Comparison of ENCODE assay signal across 26 cellular contexts in genomic region chr10:127888526-127889312, GRCh38. TPM values are rescaled to one million over a fixed set of nuclear protein-coding genes. Genes with fewer than 3 reads are reported as not detected.
DNase-seq lines count a peak whose midpoint lies in the region; ATAC-seq, FAIRE-seq and TF ChIP-seq lines count a peak whose summit lies in the region.
"Had no signal": no experiment of that assay in that cellular context is flagged by ENCODE, and none has a peak within 500 bp of the region (broad histone marks: within the 10 kb centered on the region; RNA-seq: fewer than 3 reads in every experiment).

No MANE protein-coding gene starts in this region.

- TF ChIP-seq CTCF in GM23338 (conservative IDR thresholded peaks at IDR 0.05; ENCODE audit: low read depth in 2 of 2) (no peak), RWPE1 (conservative IDR thresholded peaks at IDR 0.05; ENCODE audit: low read depth) (no peak), hepatocyte (IDR thresholded peaks at IDR 0.05; ENCODE audit: poor library complexity) (no peak), foreskin fibroblast (IDR thresholded peaks at IDR 0.05; ENCODE audit: low read depth, low read length) (no peak)

- no peaks in the 10 kb centered on the region for H3K9me3 Mint-ChIP-seq in GM23338
- H3K9me3 Mint-ChIP-seq: activated B cell treated with CpG ODN at 0.5 μM for 24 hours; activated naive CD4-positive, alpha-beta T cell treated with anti-CD3 and anti-CD28 coated beads for 36 hours; activated T-cell treated with anti-CD3 and anti-CD28 coated beads, Interleukin-2, amount 50 U/mL, for 4 hours; stimulated activated naive CD8-positive, alpha-beta T cell treated with anti-CD3 and anti-CD28 coated beads, Interleukin-15, amount 100 ng/mL, for 72 hours had no signal

- H3K36me3 Mint-ChIP-seq in GM23338 (ENCODE audit: low read depth): no peaks in the 10 kb centered on the region

- H2AFZ ChIP-seq in GM23338 (peak overlapping the region; percentile 18; the same call in 1 of the 2 replicates), hepatocyte (no peak overlapping the region)

- H2AK5ac ChIP-seq in mesendoderm (ENCODE audit: low read length): no peak overlapping the region

- peaks cover 5% of the 10 kb centered on the region for H3K27me3 Mint-ChIP-seq in GM23338 (ENCODE audit: insufficient read depth, low read depth, poor library complexity)

- H3K4ac ChIP-seq in mesendoderm (ENCODE audit: low read depth, low read length): no peak overlapping the region

- DNase-seq in GM23338 (ENCODE audit: low spot score) (no peak), RWPE1 (ENCODE audit: low spot score) (no peak), hepatocyte (ENCODE audit: low spot score) (peak; percentile 39), small intestine (peak; percentile 98), NCI-H1417 (lab: John Stamatoyannopoulos, UW) (no peak), foreskin fibroblast (no peak), mesendoderm (no peak)
- DNase-seq: activated B cell treated with CpG ODN at 0.5 μM for 24 hours; activated naive CD4-positive, alpha-beta T cell treated with anti-CD3 and anti-CD28 coated beads for 36 hours; activated T-cell treated with anti-CD3 and anti-CD28 coated beads, Interleukin-2, amount 50 U/mL, for 4 hours; amniotic stem cell; C1 segment of cervical spinal cord; central memory CD4-positive, alpha-beta T cell; hippocampal formation; NCI-H1436; NCI-H748 treated with DMSO at 0.1 percent for 48 hours; stimulated activated CD4-positive, alpha-beta T cell treated with anti-CD3 and anti-CD28 coated beads, Interleukin-4, amount 100 ng/mL, for 24 hours; stimulated activated naive CD8-positive, alpha-beta T cell treated with anti-CD3 and anti-CD28 coated beads, Interleukin-15, amount 100 ng/mL, for 72 hours; upper lobe of left lung had no signal

- no peak overlapping the region for H2BK15ac ChIP-seq in mesendoderm (replicated peaks; ENCODE audit: low read depth)

- H2BK120ac ChIP-seq in mesendoderm (ENCODE audit: low read depth, low read length): no peak overlapping the region

- H3K9ac ChIP-seq in mesendoderm (ENCODE audit: low read length): no peak overlapping the region

- H3K18ac ChIP-seq in mesendoderm (ENCODE audit: low read length): no peak overlapping the region

- H3K4me2 ChIP-seq in GM23338 (no peak overlapping the region), hepatocyte (peak overlapping the region; percentile 69), mesendoderm (ENCODE audit: low read length) (no peak overlapping the region)

- H3K4me1 Mint-ChIP-seq in GM23338: 0 out of 3 replicates have a peak, but pooled peaks cover 4% of the 10 kb centered on the region
- H3K4me1 Mint-ChIP-seq: activated B cell treated with CpG ODN at 0.5 μM for 24 hours; stimulated activated naive CD8-positive, alpha-beta T cell treated with anti-CD3 and anti-CD28 coated beads, Interleukin-15, amount 100 ng/mL, for 72 hours had no signal

- H4K8ac ChIP-seq in mesendoderm (ENCODE audit: low read depth, low read length): no peak overlapping the region

- H3F3A ChIP-seq in GM23338 (replicated peaks; ENCODE audit: low read depth): no peaks in the 10 kb centered on the region

- no peak overlapping the region for H4K5ac ChIP-seq in mesendoderm (ENCODE audit: low read length)

- H3K56ac ChIP-seq in mesendoderm (ENCODE audit: low read length): no peak overlapping the region

- H3K9me3 ChIP-seq in hepatocyte (ENCODE audit: low read depth) (no peaks in the 10 kb centered on the region), small intestine (ENCODE audit: control insufficient read depth, low read depth) (no peaks in the 10 kb centered on the region)
- H3K9me3 ChIP-seq: upper lobe of left lung had no signal

- no peak overlapping the region for H3K4me3 Mint-ChIP-seq in GM23338
- H3K4me3 Mint-ChIP-seq: activated B cell treated with CpG ODN at 0.5 μM for 24 hours; activated naive CD4-positive, alpha-beta T cell treated with anti-CD3 and anti-CD28 coated beads for 36 hours; activated T-cell treated with anti-CD3 and anti-CD28 coated beads, Interleukin-2, amount 50 U/mL, for 4 hours; stimulated activated naive CD8-positive, alpha-beta T cell treated with anti-CD3 and anti-CD28 coated beads, Interleukin-15, amount 100 ng/mL, for 72 hours had no signal

- no peaks in the 10 kb centered on the region for H4K20me1 ChIP-seq in GM23338 (replicated peaks; ENCODE audit: insufficient read depth)
- H4K20me1 ChIP-seq in hepatocyte (ENCODE audit: insufficient read depth, poor library complexity, severe bottlenecking): no peaks in the 10 kb centered on the region

- H3K4me3 ChIP-seq in GM23338 (no peak overlapping the region), hepatocyte (no peak overlapping the region), small intestine (ENCODE audit: low read depth in 1 of 2, low read length in 2 of 2) (peak overlapping the region in 1 of 2 donors; percentile 67), foreskin fibroblast (ENCODE audit: low read depth in 1 of 2, low read length in 2 of 2) (no peak overlapping the region), mesendoderm (ENCODE audit: low read length) (no peak overlapping the region)
- H3K4me3 ChIP-seq: upper lobe of left lung had no signal

- no peaks in the 10 kb centered on the region for H3K9me2 ChIP-seq in GM23338 (ENCODE audit: insufficient read depth)
- no peaks in the 10 kb centered on the region for H3K9me2 ChIP-seq in hepatocyte (replicated peaks; ENCODE audit: insufficient read depth)

- CTCF ChIA-PET in RWPE1 (lab: Yijun Ruan, JAX): interaction anchor here (0.6 to 0.8 kb wide), 2 partner anchors 15 to 157 kb away, joined by 3 to 4 read pairs; no protein-coding TSS in a partner anchor

- H3K27me3 ChIP-seq in GM23338 (ENCODE audit: insufficient read depth) (no peaks in the 10 kb centered on the region), hepatocyte (no peaks in the 10 kb centered on the region), small intestine (ENCODE audit: control insufficient read depth in 2 of 2, insufficient read depth in 2 of 2, low read length in 2 of 2) (no peaks in the 10 kb centered on the region), mesendoderm (ENCODE audit: insufficient read depth, low read length, poor library complexity) (no peaks in the 10 kb centered on the region)
- H3K27me3 ChIP-seq: upper lobe of left lung had no signal

- WGBS in hepatocyte (ENCODE audit: low lambda C conversion rate, missing lambda C conversion rate): 83% methylated on average over 13 of the region's 13 CpGs
- WGBS in small intestine, 3 donors: 21 to 64% (median 37%) methylated on average over 13 of the region's 13 CpGs
- WGBS in mesendoderm (ENCODE audit: extremely low coverage, insufficient coverage, low lambda C conversion rate): no CpG with 5 or more reads among the region's 13 CpGs

- no peak for ATAC-seq in GM23338
- ATAC-seq: activated T-cell treated with anti-CD3 and anti-CD28 coated beads, Interleukin-2, amount 50 U/mL, for 4 hours; stimulated activated naive CD8-positive, alpha-beta T cell treated with anti-CD3 and anti-CD28 coated beads, Interleukin-15, amount 100 ng/mL, for 72 hours had no signal

- FAIRE-seq in small intestine (lab: Jason Lieb, UNC): no peak
- FAIRE-seq: frontal cortex, islet of Langerhans had no signal

- H3K27ac Mint-ChIP-seq in GM23338: no peak overlapping the region
- H3K27ac Mint-ChIP-seq: activated B cell treated with CpG ODN at 0.5 μM for 24 hours; activated naive CD4-positive, alpha-beta T cell treated with anti-CD3 and anti-CD28 coated beads for 36 hours; stimulated activated naive CD8-positive, alpha-beta T cell treated with anti-CD3 and anti-CD28 coated beads, Interleukin-15, amount 100 ng/mL, for 72 hours had no signal

- H3K23ac ChIP-seq in mesendoderm (ENCODE audit: low read length): no peak overlapping the region

- POLR2A ChIA-PET in RWPE1 (lab: Yijun Ruan, JAX; ENCODE audit: low non-redundant PET): no interaction called here

- H3K36me3 ChIP-seq in GM23338 (ENCODE audit: insufficient read depth) (no peaks in the 10 kb centered on the region), hepatocyte (replicated peaks; ENCODE audit: insufficient read depth, low read depth) (no peaks in the 10 kb centered on the region), small intestine (ENCODE audit: control insufficient read depth in 2 of 2, insufficient read depth in 2 of 2, low read length in 2 of 2) (no peaks in the 10 kb centered on the region), mesendoderm (ENCODE audit: control insufficient read depth, insufficient read depth, low read length) (no peaks in the 10 kb centered on the region)
- H3K36me3 ChIP-seq: upper lobe of left lung had no signal

- no peaks in the 10 kb centered on the region for H3K79me1 ChIP-seq in mesendoderm (ENCODE audit: low read length)

- no peak overlapping the region for H2BK5ac ChIP-seq in mesendoderm (ENCODE audit: low read length)

- H3K27ac ChIP-seq in GM23338 (ENCODE audit: low read depth) (no peak overlapping the region), RWPE1 (peak overlapping the region; percentile 21; the same call in 1 of the 2 replicates), hepatocyte (peak overlapping the region; percentile 81), small intestine (ENCODE audit: low read depth in 1 of 2, low read length in 1 of 2) (peak overlapping the region; percentile 93), mesendoderm (ENCODE audit: low read depth, low read length) (no peak overlapping the region)

- no peaks in the 10 kb centered on the region for H3K4me1 ChIP-seq in GM23338 (ENCODE audit: insufficient read depth)
- H3K4me1 ChIP-seq in hepatocyte (ENCODE audit: insufficient read depth): no peaks in the 10 kb centered on the region
- H3K4me1 ChIP-seq in small intestine (ENCODE audit: control insufficient read depth in 2 of 2, insufficient read depth in 1 of 2, low read depth in 1 of 2, low read length in 1 of 2): peaks cover 6 to 10% of the 10 kb centered on the region in 2 donors
- no peaks in the 10 kb centered on the region for H3K4me1 ChIP-seq in mesendoderm (ENCODE audit: control insufficient read depth, low read depth, low read length)

- H3K79me2 ChIP-seq in GM23338 (replicated peaks; ENCODE audit: insufficient read depth): no peaks in the 10 kb centered on the region
- H3K79me2 ChIP-seq in hepatocyte: peaks cover 43% of the 10 kb centered on the region
- no peaks in the 10 kb centered on the region for H3K79me2 ChIP-seq in mesendoderm (ENCODE audit: control insufficient read depth, insufficient read depth, low read length)

TF ChIP-seq in GM23338, 12 proteins besides CTCF, POLR2A, EP300 and RAD21 (continues in another document):
- no peak for TF ChIP-seq ZNF331 (CRISPR knock-in tag; IDR thresholded peaks at IDR 0.05; ENCODE audit: low read depth)

RNA-seq across cellular contexts. Expression of gene CLRN3, which starts 4.0 kb away (rescaled TPM):
- not detected in 2 replicates for total RNA-seq in GM23338 (2014; rRNA removed; shearing (Covaris generic))
- polyA plus RNA-seq in GM23338 (2016; fragmentation: Nextera tagmentation; extraction: Ambion mirVana) (not detected in 2 replicates), hepatocyte (13.5 and 21.5 TPM in 2 replicates), small intestine (100 to 1,000 TPM in 1 of 3 donors, 10 to 100 TPM in 2; 72.0 to 102 (median 84.5) TPM)
- total RNA-seq in hepatocyte: 49.0 and 52.8 TPM in 2 replicates
- polyA plus RNA-seq in mesendoderm (2013, experiment 1 of 2): not detected
- polyA plus RNA-seq in mesendoderm (2013, experiment 2 of 2): not detected
- total RNA-seq: activated B cell treated with CpG ODN at 0.5 μM for 24 hours; activated naive CD4-positive, alpha-beta T cell treated with anti-CD3 and anti-CD28 coated beads for 36 hours; activated T-cell treated with anti-CD3 and anti-CD28 coated beads, Interleukin-2, amount 50 U/mL, for 4 hours; epithelial cell of proximal tubule; frontal cortex; IMR-90; M059J; Right ventricle myocardium inferior had no signal
- polyA plus RNA-seq: AG04450, IMR-90 had no signal

RNA-seq across cellular contexts. Expression of gene PTPRE, which starts 18.2 kb away (rescaled TPM):
- 0.42 and 0.54 TPM in 2 replicates for total RNA-seq in GM23338 (2014; rRNA removed; shearing (Covaris generic))
- 0.34 and 3.0 TPM in 2 replicates for polyA plus RNA-seq in GM23338 (2016; fragmentation: Nextera tagmentation; extraction: Ambion mirVana)
- total RNA-seq in hepatocyte: 4.1 and 10.1 TPM in 2 replicates
- polyA plus RNA-seq in hepatocyte: 3.2 and 5.0 TPM in 2 replicates
- polyA plus RNA-seq in small intestine: 1 to 10 TPM; 2.7 to 8.8 (median 3.5) TPM
- polyA plus RNA-seq in mesendoderm (2013, experiment 1 of 2): 0.59 TPM
- 0.70 TPM for polyA plus RNA-seq in mesendoderm (2013, experiment 2 of 2)

Comparison
In these comparisons a context has a peak if more than half of its experiments do, and no peak if none do; other contexts are left out.
1. DNase-seq: peak in hepatocyte (single experiment) and small intestine (single experiment); none in GM23338 (single experiment), RWPE1 (single experiment), NCI-H1417 (0 of 3), foreskin fibroblast (0 of 2) and mesendoderm (single experiment).
2. H3K27ac ChIP-seq: peak in RWPE1 (single experiment), hepatocyte (single experiment) and small intestine (2 of 2); none in GM23338 (single experiment) and mesendoderm (single experiment).
3. RNA of gene CLRN3, which starts 4.0 kb away (polyA plus RNA-seq): 72.0 to 102 TPM in small intestine and 13.5 to 21.5 TPM in hepatocyte; not detected in GM23338; every median in the first group is over 10 times any median in the second.